10 cellular contexts compared by ENCODE assay signal in genomic region chr2:64359176-64359891, GRCh38.
DNase-seq lines count a peak whose midpoint lies in the region; ATAC-seq and TF ChIP-seq lines count a peak whose summit lies in the region.
"Had no signal": no experiment of that assay in that cellular context is flagged by ENCODE, and none has a peak within 500 bp of the region (broad histone marks: within the 10 kb centered on the region; RNA-seq: fewer than 3 reads in every experiment).

No MANE protein-coding gene starts in this region.

- ATAC-seq in SK-N-SH treated with all-trans-retinoic acid at 6 μM for 48 hours = no peak
- peak; percentile 63 for ATAC-seq in HG03354 (IDR thresholded peaks at IDR 0.05; ENCODE audit: poor library complexity, severe bottlenecking, unreplicated experiment)

- no peaks in the 10 kb centered on the region for H4K20me1 ChIP-seq in SK-N-SH (ENCODE audit: insufficient read depth)

- H3K4me1 ChIP-seq in SK-N-SH (ENCODE audit: control insufficient read depth in 1 of 2, insufficient read depth in 2 of 2, low read depth in 1 of 2, low read length in 1 of 2) (peaks cover 7 to 13% of the 10 kb centered on the region in 2 experiments; a peak in 1 of 4 replicates), urinary bladder (ENCODE audit: insufficient read depth) (no peaks in the 10 kb centered on the region)

- H3K9me2 ChIP-seq in SK-N-SH = no peaks in the 10 kb centered on the region

- WGBS in SK-N-SH (ENCODE audit: low lambda C conversion rate) = 74% methylated on average over 4 of the region's 4 CpGs
- 64% methylated on average over 4 of the region's 4 CpGs for WGBS in urinary bladder

- peak overlapping the region; percentile 54 for H3K27ac Mint-ChIP-seq in dendritic cell treated with granulocyte-macrophage colony-stimulating factor and Interleukin-4, amounts not matched to agents 40 ng/mL and 50 ng/mL, for 4 days

- H3K79me2 ChIP-seq in SK-N-SH (ENCODE audit: insufficient read depth) = no peaks in the 10 kb centered on the region

- peak overlapping the region in 1 of 2 experiments; percentile 49; a peak in 2 of 4 replicates for H3K27ac ChIP-seq in SK-N-SH (ENCODE audit: low read depth in 2 of 2, low read length in 1 of 2)
- H3K27ac ChIP-seq in urinary bladder (ENCODE audit: low read depth) = peak overlapping the region; percentile 34

- intact Hi-C loops in dendritic cell treated with granulocyte-macrophage colony-stimulating factor and Interleukin-4, amounts not matched to agents 40 ng/mL and 50 ng/mL, for 4 days (cut with micrococcal nuclease) = no loop called here

- H3K27me3 ChIP-seq in SK-N-SH (ENCODE audit: insufficient read depth) = no peaks in the 10 kb centered on the region; the same call in 1 of the 2 replicates

- TF ChIP-seq RAD21 in SK-N-SH (IDR thresholded peaks at IDR 0.05; ENCODE audit: low read length) = no peak

- H3K4me3 Mint-ChIP-seq in dendritic cell treated with granulocyte-macrophage colony-stimulating factor and Interleukin-4, amounts not matched to agents 40 ng/mL and 50 ng/mL, for 4 days = no peak overlapping the region

- H3K36me3 Mint-ChIP-seq in dendritic cell treated with granulocyte-macrophage colony-stimulating factor and Interleukin-4, amounts not matched to agents 40 ng/mL and 50 ng/mL, for 4 days (ENCODE audit: low read depth) = no peaks in the 10 kb centered on the region

- no peak overlapping the region for H3K4me3 ChIP-seq in SK-N-SH (ENCODE audit: low read depth in 2 of 2, low read length in 1 of 2)
- no peak overlapping the region for H3K4me3 ChIP-seq in urinary bladder (ENCODE audit: low read depth, low read length)

- no peak overlapping the region for H2AFZ ChIP-seq in SK-N-SH (ENCODE audit: low read depth)

- no peak for TF ChIP-seq CTCF in SK-N-SH (IDR thresholded peaks at IDR 0.05)

- no peaks in the 10 kb centered on the region for H3K9me3 ChIP-seq in SK-N-SH

- H3K4me2 ChIP-seq in SK-N-SH = peak overlapping the region; percentile 67; the same call in 1 of the 2 replicates

- POLR2A ChIA-PET in SK-N-SH (lab: Yijun Ruan, JAX) = no interaction called here

- H3F3A ChIP-seq in SK-N-SH (replicated peaks; ENCODE audit: insufficient read depth) = no peaks in the 10 kb centered on the region

- peaks cover 8% of the 10 kb centered on the region for H3K4me1 Mint-ChIP-seq in dendritic cell treated with granulocyte-macrophage colony-stimulating factor and Interleukin-4, amounts not matched to agents 40 ng/mL and 50 ng/mL, for 4 days (ENCODE audit: low read depth)

- peaks cover 38% of the 10 kb centered on the region for H3K27me3 Mint-ChIP-seq in dendritic cell treated with granulocyte-macrophage colony-stimulating factor and Interleukin-4, amounts not matched to agents 40 ng/mL and 50 ng/mL, for 4 days

- DNase-seq in SK-N-SH = no peak
- DNase-seq in NCI-H146 treated with DMSO at 0.1 percent for 48 hours (lab: John Stamatoyannopoulos, UW; ENCODE audit: unreplicated experiment) = no peak
- DNase-seq in activated CD4-positive, alpha-beta T cell treated with anti-CD3 and anti-CD28 coated beads, Interleukin-2, amount 50 U/mL, for 1 hour = no peak
- DNase-seq in SK-N-DZ (ENCODE audit: low spot score) = no peak
- DNase-seq: amniotic stem cell, NCI-H1105 treated with DMSO at 0.1 percent for 48 hours had no signal

- CTCF ChIA-PET in SK-N-SH (lab: Yijun Ruan, JAX) = no interaction called here

- no peak for TF ChIP-seq EP300 in SK-N-SH (IDR thresholded peaks at IDR 0.05; ENCODE audit: borderline replicate concordance in 1 of 2, low read depth in 1 of 2, low read length in 1 of 2)

- no peak overlapping the region for H3K9ac ChIP-seq in SK-N-SH

- H3K36me3 ChIP-seq in SK-N-SH (replicated peaks in 1 of 2; ENCODE audit: control insufficient read depth in 1 of 2, insufficient read depth in 2 of 2, low read length in 1 of 2) (no peaks in the 10 kb centered on the region), urinary bladder (ENCODE audit: insufficient read depth) (no peaks in the 10 kb centered on the region)

- H3K9me3 Mint-ChIP-seq in dendritic cell treated with granulocyte-macrophage colony-stimulating factor and Interleukin-4, amounts not matched to agents 40 ng/mL and 50 ng/mL, for 4 days = no peaks in the 10 kb centered on the region

TF ChIP-seq in SK-N-SH, 30 proteins besides CTCF, POLR2A, EP300 and RAD21 (continues in another document):
- TF ChIP-seq REST (IDR thresholded peaks at IDR 0.05; ENCODE audit: low read depth, low read length) (no peak), RCOR1 (IDR thresholded peaks at IDR 0.05; ENCODE audit: low read length) (no peak), FOXJ3 (CRISPR knock-in tag; IDR thresholded peaks at IDR 0.05) (no peak)

TF ChIP-seq in SK-N-SH treated with all-trans-retinoic acid at 6 μM for 48 hours, 23 proteins besides CTCF, POLR2A, EP300 and RAD21:
- TF ChIP-seq ESRRG (CRISPR knock-in tag; IDR thresholded peaks at IDR 0.05) (no peak), BACH2 (CRISPR knock-in tag; IDR thresholded peaks at IDR 0.05; ENCODE audit: borderline replicate concordance) (no peak), ZFP30 (CRISPR knock-in tag; IDR thresholded peaks at IDR 0.05) (no peak), ZNF70 (CRISPR knock-in tag; IDR thresholded peaks at IDR 0.05) (no peak), PPARA (CRISPR knock-in tag; IDR thresholded peaks at IDR 0.05; ENCODE audit: borderline replicate concordance) (no peak), ZNF8 (CRISPR knock-in tag; IDR thresholded peaks at IDR 0.05) (no peak), OSR1 (CRISPR knock-in tag; IDR thresholded peaks at IDR 0.05) (no peak), TSHZ2 (CRISPR knock-in tag; IDR thresholded peaks at IDR 0.05) (no peak), ISL1 (CRISPR knock-in tag; IDR thresholded peaks at IDR 0.05) (no peak), CSDC2 (CRISPR knock-in tag; IDR thresholded peaks at IDR 0.05) (no peak), TOX (CRISPR knock-in tag; IDR thresholded peaks at IDR 0.05; ENCODE audit: borderline replicate concordance) (no peak), CSRNP3 (CRISPR knock-in tag; IDR thresholded peaks at IDR 0.05) (no peak), RARB (CRISPR knock-in tag; IDR thresholded peaks at IDR 0.05) (no peak), ZFP3 (CRISPR knock-in tag; IDR thresholded peaks at IDR 0.05) (no peak)
